30 cellular contexts compared by ENCODE assay signal in genomic region chr4:53011176-53011575, GRCh38.
DNase-seq lines count a peak whose midpoint lies in the region; ATAC-seq, FAIRE-seq and TF ChIP-seq lines count a peak whose summit lies in the region.
"Had no signal": no experiment of that assay in that cellular context is flagged by ENCODE, and none has a peak within 500 bp of the region (broad histone marks: within the 10 kb centered on the region; RNA-seq: fewer than 3 reads in every experiment).

No MANE protein-coding gene starts in this region.

- H3K36me3 Mint-ChIP-seq in progenitor cell of endocrine pancreas (ENCODE audit: insufficient read depth): no peaks in the 10 kb centered on the region

- peaks cover 11% of the 10 kb centered on the region; the same call in 1 of the 2 replicates for H3K36me3 ChIP-seq in BLaER1
- no peaks in the 10 kb centered on the region for H3K36me3 ChIP-seq in Loucy (ENCODE audit: insufficient read depth, low read length)
- no peaks in the 10 kb centered on the region for H3K36me3 ChIP-seq in cardiac muscle cell
- no peaks in the 10 kb centered on the region for H3K36me3 ChIP-seq in kidney (ENCODE audit: control insufficient read depth in 1 of 2, insufficient read depth in 2 of 2, low read length in 2 of 2)
- H3K36me3 ChIP-seq: lower lobe of right lung, Peyer's patch, right lobe of liver, suprapubic skin had no signal

- FAIRE-seq in frontal cortex (lab: Jason Lieb, UNC) (no peak), kidney (lab: Jason Lieb, UNC) (no peak)
- FAIRE-seq: keratinocyte had no signal

- peaks cover 36% of the 10 kb centered on the region for H3K4me1 Mint-ChIP-seq in progenitor cell of endocrine pancreas (ENCODE audit: low read depth)

- no peaks in the 10 kb centered on the region for H3K27me3 Mint-ChIP-seq in progenitor cell of endocrine pancreas
- H3K27me3 Mint-ChIP-seq: activated CD4-positive, alpha-beta memory T cell treated with anti-CD3 and anti-CD28 coated beads for 36 hours; activated naive CD8-positive, alpha-beta T cell treated with anti-CD3 and anti-CD28 coated beads for 36 hours; B cell; stimulated activated memory B cell treated with anti-CD40 and anti-IgM and Interleukin-4, amounts not matched to agents 10 μg/mL and 1 μg/mL and 100 μg/mL, for 72 hours; T-cell had no signal

- H3K9me3 ChIP-seq in BLaER1 (peaks cover 19% of the 10 kb centered on the region), Loucy (ENCODE audit: insufficient read depth, low read depth, low read length) (no peaks in the 10 kb centered on the region), cardiac muscle cell (ENCODE audit: low read depth) (no peaks in the 10 kb centered on the region), kidney (ENCODE audit: control insufficient read depth in 1 of 2, low read length in 2 of 2) (no peaks in the 10 kb centered on the region)
- H3K9me3 ChIP-seq: Caco-2, lower lobe of right lung, Peyer's patch, right lobe of liver, suprapubic skin had no signal

- H3K4me3 Mint-ChIP-seq in progenitor cell of endocrine pancreas (ENCODE audit: low read depth): no peak overlapping the region
- H3K4me3 Mint-ChIP-seq: activated CD4-positive, alpha-beta memory T cell treated with anti-CD3 and anti-CD28 coated beads for 36 hours; activated naive CD8-positive, alpha-beta T cell treated with anti-CD3 and anti-CD28 coated beads for 36 hours; B cell; stimulated activated memory B cell treated with anti-CD40 and anti-IgM and Interleukin-4, amounts not matched to agents 10 μg/mL and 1 μg/mL and 100 μg/mL, for 72 hours had no signal

- H3K27me3 ChIP-seq in BLaER1: no peaks in the 10 kb centered on the region
- H3K27me3 ChIP-seq in Loucy (ENCODE audit: insufficient read depth, low read length, poor library complexity, severe bottlenecking): no peaks in the 10 kb centered on the region
- no peaks in the 10 kb centered on the region for H3K27me3 ChIP-seq in cardiac muscle cell
- H3K27me3 ChIP-seq: Peyer's patch, right lobe of liver, suprapubic skin had no signal

- H3K4me2 ChIP-seq in BLaER1 (peak overlapping the region; percentile 68; the same call in 1 of the 2 replicates), Loucy (ENCODE audit: low read depth, low read length, poor library complexity, severe bottlenecking) (peak overlapping the region; percentile 83)

- H3K9me2 ChIP-seq in Loucy (replicated peaks; ENCODE audit: low read depth, low read length): no peaks in the 10 kb centered on the region

- H3F3A ChIP-seq in Loucy (ENCODE audit: low read depth): 0 out of 2 replicates have a peak, but pooled peaks cover 3% of the 10 kb centered on the region

- ATAC-seq in GM19328 (IDR thresholded peaks at IDR 0.05; ENCODE audit: unreplicated experiment) (no peak), HG02623 (IDR thresholded peaks at IDR 0.05; ENCODE audit: unreplicated experiment) (no peak)
- ATAC-seq: lower lobe of right lung; right lobe of liver; stimulated activated memory B cell treated with anti-CD40 and anti-IgM and Interleukin-4, amounts not matched to agents 10 μg/mL and 1 μg/mL and 100 μg/mL, for 72 hours; T-cell had no signal

- H3K9me3 Mint-ChIP-seq in progenitor cell of endocrine pancreas (ENCODE audit: low read depth): peaks cover 4% of the 10 kb centered on the region
- H3K9me3 Mint-ChIP-seq: activated T-helper 2 cell treated with anti-CD3 and anti-CD28 coated beads, Interferon-gamma antibody, Interleukin-2, Interleukin-4, amounts not matched to agents 10 μg/mL and 5 μg/mL and 100 μg/mL, durations not matched to agents 14 hours and 24 hours and 36 hours; T-cell had no signal

- intact Hi-C loops in kidney (cut with DNase I): no loop called here

- H3K4me1 ChIP-seq in BLaER1 (peaks cover 32% of the 10 kb centered on the region), Loucy (ENCODE audit: insufficient read depth, low read length, poor library complexity, severe bottlenecking) (peaks cover 73% of the 10 kb centered on the region), cardiac muscle cell (ENCODE audit: low read depth) (peaks cover 55% of the 10 kb centered on the region), kidney (ENCODE audit: control insufficient read depth in 1 of 2, insufficient read depth in 1 of 2, low read depth in 1 of 2, low read length in 2 of 2) (peaks cover 13 to 36% of the 10 kb centered on the region in 2 donors)
- H3K4me1 ChIP-seq: parathyroid adenoma, right lobe of liver had no signal

- H4K20me1 ChIP-seq in BLaER1 (no peaks in the 10 kb centered on the region), Loucy (ENCODE audit: insufficient read depth, low read length, poor library complexity, severe bottlenecking) (no peaks in the 10 kb centered on the region)

- H3K9ac ChIP-seq in BLaER1 (no peak overlapping the region), Loucy (ENCODE audit: low read depth, low read length, poor library complexity, severe bottlenecking) (peak overlapping the region; percentile 70), kidney (ENCODE audit: low read length in 2 of 2) (no peak overlapping the region)
- H3K9ac ChIP-seq: parathyroid adenoma had no signal

- peak overlapping the region; percentile 64 for H2AFZ ChIP-seq in Loucy (ENCODE audit: low read length)
- H2AFZ ChIP-seq: parathyroid adenoma had no signal

- TF ChIP-seq CTCF in Loucy (conservative IDR thresholded peaks at IDR 0.05; ENCODE audit: low read length) (no peak), cardiac muscle cell (IDR thresholded peaks at IDR 0.05; ENCODE audit: low read depth, low read length) (no peak), progenitor cell of endocrine pancreas (IDR thresholded peaks at IDR 0.05; ENCODE audit: unreplicated experiment) (no peak), kidney (IDR thresholded peaks at IDR 0.05; ENCODE audit: borderline replicate concordance, extremely low read depth, insufficient read depth) (no peak)

- DNase-seq in cardiac muscle cell (ENCODE audit: low read depth in 1 of 2, low spot score in 1 of 2): no peak
- no peak for DNase-seq in progenitor cell of endocrine pancreas (ENCODE audit: low spot score, unreplicated experiment)
- DNase-seq in frontal cortex (ENCODE audit: low spot score in 2 of 2): no peak
- no peak for DNase-seq in kidney
- DNase-seq: activated CD4-positive, alpha-beta memory T cell treated with anti-CD3 and anti-CD28 coated beads for 36 hours; activated naive CD8-positive, alpha-beta T cell treated with anti-CD3 and anti-CD28 coated beads for 36 hours; Caco-2; DMS79; GDM1; HCEC 1CT; KG1; lower lobe of right lung; NCI-H1436; NCI-H2081 treated with DMSO at 0.1 percent for 48 hours; NCI-H748 treated with DMSO at 0.1 percent for 48 hours; nephron progenitor cell; Peyer's patch; right lobe of liver; stimulated activated CD4-positive, alpha-beta T cell treated with anti-CD3 and anti-CD28 coated beads, Interleukin-4, amount 100 ng/mL, for 4 hours; T-cell had no signal

- peak overlapping the region; percentile 50 for H3K27ac Mint-ChIP-seq in progenitor cell of endocrine pancreas
- H3K27ac Mint-ChIP-seq: activated CD4-positive, alpha-beta memory T cell treated with anti-CD3 and anti-CD28 coated beads for 36 hours; activated naive CD8-positive, alpha-beta T cell treated with anti-CD3 and anti-CD28 coated beads for 36 hours; activated T-helper 2 cell treated with anti-CD3 and anti-CD28 coated beads, Interferon-gamma antibody, Interleukin-2, Interleukin-4, amounts not matched to agents 10 μg/mL and 5 μg/mL and 100 μg/mL, durations not matched to agents 14 hours and 24 hours and 36 hours; B cell; stimulated activated memory B cell treated with anti-CD40 and anti-IgM and Interleukin-4, amounts not matched to agents 10 μg/mL and 1 μg/mL and 100 μg/mL, for 72 hours had no signal

- no peaks in the 10 kb centered on the region for H3K79me2 ChIP-seq in Loucy (ENCODE audit: insufficient read depth, low read length)
- H3K79me2 ChIP-seq: parathyroid adenoma had no signal

- H3K27ac ChIP-seq in BLaER1: no peak overlapping the region
- peak overlapping the region; percentile 59 for H3K27ac ChIP-seq in cardiac muscle cell
- no peak overlapping the region for H3K27ac ChIP-seq in kidney (ENCODE audit: low read depth in 2 of 2, low read length in 2 of 2)
- H3K27ac ChIP-seq: lower lobe of right lung, parathyroid adenoma, right lobe of liver, suprapubic skin had no signal

- H3K4me3 ChIP-seq in BLaER1: no peak overlapping the region
- no peak overlapping the region for H3K4me3 ChIP-seq in Loucy (ENCODE audit: low read length, poor library complexity, severe bottlenecking)
- no peak overlapping the region for H3K4me3 ChIP-seq in cardiac muscle cell
- no peak overlapping the region for H3K4me3 ChIP-seq in kidney (ENCODE audit: low read length in 2 of 2)
- H3K4me3 ChIP-seq: lower lobe of right lung, Peyer's patch, right lobe of liver, suprapubic skin had no signal
